ENCODE assay signal across 22 cellular contexts in the genomic region with DNA sequence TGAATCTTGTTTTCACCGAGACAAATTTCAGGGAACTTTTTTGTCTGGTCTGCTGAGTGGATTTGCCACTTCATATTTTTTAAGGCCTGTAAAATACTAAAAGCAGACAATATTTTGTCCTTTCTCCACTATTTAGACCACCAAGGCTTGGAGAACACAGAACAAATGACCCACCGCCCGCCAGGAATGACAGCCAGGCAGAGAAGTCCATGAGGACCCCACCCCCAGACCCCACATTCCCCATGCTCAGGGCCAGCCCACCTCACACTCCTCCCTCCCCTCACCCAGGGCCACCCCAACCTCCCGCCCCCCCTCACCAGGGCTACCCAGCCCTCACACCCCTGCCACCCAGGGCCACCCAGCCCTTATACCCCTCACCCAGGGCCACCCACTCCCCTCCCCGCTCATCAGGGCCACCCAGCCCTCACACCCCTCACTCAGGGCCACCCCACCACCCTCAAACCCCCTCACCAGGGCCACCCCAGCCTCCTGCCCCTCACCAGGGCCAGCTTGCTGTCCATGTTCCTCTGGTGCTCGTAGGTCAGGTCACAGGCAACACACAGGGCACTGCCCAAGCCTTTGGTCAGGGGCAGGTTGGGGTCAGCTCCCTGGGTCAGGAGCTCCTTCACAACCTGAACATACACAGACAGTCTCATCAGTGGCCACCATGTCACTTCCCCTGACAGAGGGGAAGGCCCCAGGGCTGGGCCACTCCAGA. TPM values are rescaled to one million over a fixed set of nuclear protein-coding genes. Genes with fewer than 3 reads are reported as not detected.
DNase-seq lines count a peak whose midpoint lies in the region; ATAC-seq and TF ChIP-seq lines count a peak whose summit lies in the region.
"Had no signal": no experiment of that assay in that cellular context is flagged by ENCODE, and none has a peak within 500 bp of the region (broad histone marks: within the 10 kb centered on the region; RNA-seq: fewer than 3 reads in every experiment).

No MANE protein-coding gene starts in this region.

- peak; percentile 21 for DNase-seq in activated CD4-positive, CD25-positive, alpha-beta regulatory T cell treated with anti-CD3 and anti-CD28 coated beads, Interleukin-2, amount 50 U/mL, for 72 hours
- peak; percentile 20 for DNase-seq in D341Med (ENCODE audit: low spot score)
- peak; percentile 11 for DNase-seq in iPS-NIHi11 (ENCODE audit: low spot score)
- peak; percentile 82 for DNase-seq in osteocyte (ENCODE audit: extremely low spot score, unreplicated experiment)
- DNase-seq in HEK293T (ENCODE audit: extremely low spot score): no peak
- DNase-seq in NCI-H2107 (lab: John Stamatoyannopoulos, UW): no peak
- DNase-seq: activated gamma-delta T cell treated with Interleukin-2 at 50 U/mL for 16 hours; CD4-positive, alpha-beta T cell; DMS 273 treated with DMSO at 0.1 percent for 48 hours; effector CD8-positive, alpha-beta T cell; left cardiac atrium; midbrain; naive thymus-derived CD8-positive, alpha-beta T cell; NCI-H1417; NCI-H2081; NCI-H345; NCI-H774; occipital lobe; RPMI8226 had no signal

- H3K4me1 Mint-ChIP-seq in osteocyte (ENCODE audit: unreplicated experiment): no peaks in the 10 kb centered on the region

- CTCF ChIA-PET in HEK293T (lab: Yijun Ruan, JAX): no interaction called here

- no peak overlapping the region for H3K4me3 Mint-ChIP-seq in osteocyte (ENCODE audit: unreplicated experiment)
- H3K4me3 Mint-ChIP-seq: CD4-positive, alpha-beta T cell; naive thymus-derived CD8-positive, alpha-beta T cell had no signal

- no peaks in the 10 kb centered on the region for H3K27me3 Mint-ChIP-seq in osteocyte (ENCODE audit: unreplicated experiment)
- H3K27me3 Mint-ChIP-seq: CD4-positive, alpha-beta T cell; naive thymus-derived CD8-positive, alpha-beta T cell had no signal

- TF ChIP-seq CTCF in osteocyte (IDR thresholded peaks at IDR 0.05): no peak

- no peak for ATAC-seq in activated CD4-positive, CD25-positive, alpha-beta regulatory T cell treated with anti-CD3 and anti-CD28 coated beads, Interleukin-2, amount 50 U/mL, for 24 hours
- no peak for ATAC-seq in HG03520 (IDR thresholded peaks at IDR 0.05; ENCODE audit: unreplicated experiment)
- ATAC-seq: body of pancreas; left cardiac atrium; naive thymus-derived CD8-positive, alpha-beta T cell had no signal

- POLR2A ChIA-PET in HEK293T (lab: Yijun Ruan, JAX): no interaction called here

- no peak overlapping the region for H3K27ac Mint-ChIP-seq in osteocyte (ENCODE audit: unreplicated experiment)
- H3K27ac Mint-ChIP-seq: CD4-positive, alpha-beta T cell; naive thymus-derived CD8-positive, alpha-beta T cell had no signal

- H3K36me3 Mint-ChIP-seq in osteocyte (ENCODE audit: unreplicated experiment): peaks cover 16% of the 10 kb centered on the region

- H3K9me3 Mint-ChIP-seq in osteocyte (ENCODE audit: unreplicated experiment): no peaks in the 10 kb centered on the region
- H3K9me3 Mint-ChIP-seq: CD4-positive, alpha-beta T cell; naive thymus-derived CD8-positive, alpha-beta T cell had no signal

TF ChIP-seq in HEK293T, 16 proteins besides CTCF, POLR2A, EP300 and RAD21:
- TF ChIP-seq BHLHE40 (IDR thresholded peaks at IDR 0.05; ENCODE audit: borderline replicate concordance) (no peak), FOXA1 (IDR thresholded peaks at IDR 0.05) (no peak), SUZ12 (IDR thresholded peaks at IDR 0.05) (no peak), TARDBP (IDR thresholded peaks at IDR 0.05) (no peak), FOXK2 (IDR thresholded peaks at IDR 0.05) (no peak), ELF4 (IDR thresholded peaks at IDR 0.05) (no peak), ARNT (IDR thresholded peaks at IDR 0.05) (no peak), HDGF (IDR thresholded peaks at IDR 0.05; ENCODE audit: borderline replicate concordance) (no peak), SP1 (IDR thresholded peaks at IDR 0.05) (no peak), LEF1 (IDR thresholded peaks at IDR 0.05; ENCODE audit: borderline replicate concordance) (no peak), ZNF384 (IDR thresholded peaks at IDR 0.05) (no peak), L3MBTL2 (conservative IDR thresholded peaks at IDR 0.05) (no peak), FOXM1 (IDR thresholded peaks at IDR 0.05; ENCODE audit: borderline replicate concordance) (no peak), NFRKB (IDR thresholded peaks at IDR 0.05) (no peak), CTBP1 (IDR thresholded peaks at IDR 0.05; ENCODE audit: borderline replicate concordance) (no peak)
- TF ChIP-seq, protein P1, sequence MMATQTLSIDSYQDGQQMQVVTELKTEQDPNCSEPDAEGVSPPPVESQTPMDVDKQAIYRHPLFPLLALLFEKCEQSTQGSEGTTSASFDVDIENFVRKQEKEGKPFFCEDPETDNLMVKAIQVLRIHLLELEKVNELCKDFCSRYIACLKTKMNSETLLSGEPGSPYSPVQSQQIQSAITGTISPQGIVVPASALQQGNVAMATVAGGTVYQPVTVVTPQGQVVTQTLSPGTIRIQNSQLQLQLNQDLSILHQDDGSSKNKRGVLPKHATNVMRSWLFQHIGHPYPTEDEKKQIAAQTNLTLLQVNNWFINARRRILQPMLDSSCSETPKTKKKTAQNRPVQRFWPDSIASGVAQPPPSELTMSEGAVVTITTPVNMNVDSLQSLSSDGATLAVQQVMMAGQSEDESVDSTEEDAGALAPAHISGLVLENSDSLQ (IDR thresholded peaks at IDR 0.05): no peak

RNA-seq across cellular contexts. Expression of a gene that starts 50.6 kb away (rescaled TPM):
- total RNA-seq in osteocyte: 16.9 and 28.5 TPM in 2 replicates

RNA-seq across cellular contexts. Expression of a gene that starts 52.9 kb away (rescaled TPM):
- total RNA-seq in osteocyte: 3.8 and 5.9 TPM in 2 replicates

Comparison
In these comparisons a context has a peak if more than half of its experiments do, and no peak if none do; other contexts are left out.
1. DNase-seq: peak in activated CD4-positive, CD25-positive, alpha-beta regulatory T cell treated with anti-CD3 and anti-CD28 coated beads, Interleukin-2, amount 50 U/mL, for 72 hours (single experiment), D341Med (single experiment), iPS-NIHi11 (single experiment) and osteocyte (single experiment); none in HEK293T (single experiment) and NCI-H2107 (single experiment).